15 cellular contexts compared by ENCODE assay signal in the genomic region with DNA sequence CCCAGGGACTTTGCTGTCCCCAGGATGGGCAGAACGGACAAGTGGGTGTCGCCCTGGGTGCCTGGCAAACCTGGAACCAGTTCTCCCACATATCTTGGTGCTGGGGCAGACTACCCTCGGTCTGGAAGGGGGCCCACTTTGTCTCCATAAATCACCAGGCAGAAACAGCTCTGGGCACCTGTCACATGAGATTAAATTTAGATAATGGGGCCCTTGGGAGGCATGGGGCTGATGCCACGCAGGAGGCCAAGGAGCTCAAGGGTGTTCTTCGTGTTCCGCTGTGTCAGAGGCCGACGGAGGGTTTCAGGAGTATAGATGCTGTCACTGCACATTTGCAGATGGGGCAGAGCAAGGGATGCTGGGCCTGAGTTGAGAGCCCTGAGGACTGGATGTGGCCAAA.
DNase-seq lines count a peak whose midpoint lies in the region; ATAC-seq and TF ChIP-seq lines count a peak whose summit lies in the region.
"Had no signal": no experiment of that assay in that cellular context is flagged by ENCODE, and none has a peak within 500 bp of the region (broad histone marks: within the 10 kb centered on the region; RNA-seq: fewer than 3 reads in every experiment).

No MANE protein-coding gene starts in this region.

- peak; percentile 78 for DNase-seq in D341Med (ENCODE audit: low spot score)
- peak; percentile 53 for DNase-seq in NCI-H2171 (lab: John Stamatoyannopoulos, UW)
- peak; percentile 25 to 69 for DNase-seq in tibial artery
- no peak for DNase-seq in stimulated activated naive CD4-positive, alpha-beta T cell treated with Interleukin-2 at 50 U/mL for 16 hours (lab: John Stamatoyannopoulos, UW)
- no peak for DNase-seq in NCI-H446 treated with DMSO at 0.1 percent for 48 hours (lab: John Stamatoyannopoulos, UW)
- no peak for DNase-seq in stimulated activated naive CD8-positive, alpha-beta T cell treated with anti-CD3 and anti-CD28 coated beads, Interleukin-15, amount 100 ng/mL, for 72 hours
- DNase-seq: CD8-positive, alpha-beta T cell; NCI-H1436; NCI-H2081; NCI-H226; SW 1271 had no signal

- peaks cover 14 to 20% of the 10 kb centered on the region in 2 donors for H3K9me3 Mint-ChIP-seq in stimulated activated naive CD8-positive, alpha-beta T cell treated with anti-CD3 and anti-CD28 coated beads, Interleukin-15, amount 100 ng/mL, for 72 hours

- intact Hi-C loops in tibial artery (cut with DNase I; ENCODE audit: low total_unique reads), result no loop called here

- no peak for TF ChIP-seq CTCF in VCaP (conservative IDR thresholded peaks at IDR 0.05)
- TF ChIP-seq CTCF in tibial artery (IDR thresholded peaks at IDR 0.05), result no peak

- peaks cover 0 to 28% (median 14%) of the 10 kb centered on the region in 4 donors for H3K4me1 ChIP-seq in tibial artery
- H3K4me1 ChIP-seq: HAP-1 had no signal

- no peak overlapping the region for H3K4me3 Mint-ChIP-seq in stimulated activated naive CD8-positive, alpha-beta T cell treated with anti-CD3 and anti-CD28 coated beads, Interleukin-15, amount 100 ng/mL, for 72 hours
- H3K4me3 Mint-ChIP-seq: B cell; CD8-positive, alpha-beta T cell had no signal

- H3K36me3 ChIP-seq in tibial artery, result no peaks in the 10 kb centered on the region
- H3K36me3 ChIP-seq: HAP-1, SJSA1 had no signal

- H3K9me3 ChIP-seq in tibial artery, result peaks cover 0 to 20% (median 16%) of the 10 kb centered on the region in 3 donors
- H3K9me3 ChIP-seq: HAP-1 had no signal

- peak overlapping the region in 1 of 2 donors; percentile 50 for H3K27ac Mint-ChIP-seq in stimulated activated naive CD8-positive, alpha-beta T cell treated with anti-CD3 and anti-CD28 coated beads, Interleukin-15, amount 100 ng/mL, for 72 hours
- H3K27ac Mint-ChIP-seq: B cell; CD8-positive, alpha-beta T cell had no signal

- no peak for ATAC-seq in stimulated activated naive CD8-positive, alpha-beta T cell treated with anti-CD3 and anti-CD28 coated beads, Interleukin-15, amount 100 ng/mL, for 72 hours
- ATAC-seq: CD8-positive, alpha-beta T cell had no signal

- no peak overlapping the region for H3K4me3 ChIP-seq in tibial artery
- H3K4me3 ChIP-seq: HAP-1, SJSA1 had no signal

- peaks cover 4% of the 10 kb centered on the region for H3K4me1 Mint-ChIP-seq in stimulated activated naive CD8-positive, alpha-beta T cell treated with anti-CD3 and anti-CD28 coated beads, Interleukin-15, amount 100 ng/mL, for 72 hours

- H3K27me3 Mint-ChIP-seq in stimulated activated naive CD8-positive, alpha-beta T cell treated with anti-CD3 and anti-CD28 coated beads, Interleukin-15, amount 100 ng/mL, for 72 hours, result peaks cover under 1% of the 10 kb centered on the region

- H3K27ac ChIP-seq in VCaP (peak overlapping the region; percentile 31), tibial artery (peak overlapping the region; percentile 42 to 47)
- H3K27ac ChIP-seq: SJSA1 had no signal

- no peaks in the 10 kb centered on the region for H3K27me3 ChIP-seq in tibial artery
- H3K27me3 ChIP-seq: SJSA1 had no signal

Comparison
In these comparisons a context has a peak if more than half of its experiments do, and no peak if none do; other contexts are left out.
1. DNase-seq: peak in D341Med (single experiment), NCI-H2171 (single experiment) and tibial artery (2 of 2); none in stimulated activated naive CD4-positive, alpha-beta T cell treated with Interleukin-2 at 50 U/mL for 16 hours (single experiment), NCI-H446 treated with DMSO at 0.1 percent for 48 hours (single experiment) and stimulated activated naive CD8-positive, alpha-beta T cell treated with anti-CD3 and anti-CD28 coated beads, Interleukin-15, amount 100 ng/mL, for 72 hours (0 of 2).